12 cellular contexts compared by ENCODE assay signal in genomic region chr10:12807096-12807755, GRCh38.
"Had no signal": no experiment of that assay in that cellular context is flagged by ENCODE, and none has a peak within 500 bp of the region (broad histone marks: within the 10 kb centered on the region; RNA-seq: fewer than 3 reads in every experiment).

No MANE protein-coding gene starts in this region.

- DNase-seq: activated CD4-positive, alpha-beta T cell treated with anti-CD3 and anti-CD28 coated beads, Interleukin-2, amount 50 U/mL, for 1 hour; activated effector memory CD4-positive, alpha-beta T cell treated with Interleukin-2 at 50 U/mL for 16 hours; cerebellar nuclear complex; endodermal cell; erythroblast; mammary epithelial cell; ovary; T-helper 17 cell had no signal

- H3K27me3 Mint-ChIP-seq: activated naive CD4-positive, alpha-beta T cell treated with anti-CD3 and anti-CD28 coated beads, Interleukin-2, amount 50 U/mL, for 24 hours; natural killer cell treated with Interleukin-12 subunit alpha and Interleukin-12 subunit beta and Interleukin-15 and Interleukin-18, amount 100 ng/mL, for 72 hours; T-helper 17 cell had no signal

- H3K36me3 Mint-ChIP-seq: natural killer cell treated with Interleukin-12 subunit alpha and Interleukin-12 subunit beta and Interleukin-15 and Interleukin-18, amount 100 ng/mL, for 72 hours had no signal

- H3K9me3 Mint-ChIP-seq: activated naive CD4-positive, alpha-beta T cell treated with anti-CD3 and anti-CD28 coated beads, Interleukin-2, amount 50 U/mL, for 24 hours; endodermal cell; natural killer cell treated with Interleukin-12 subunit alpha and Interleukin-12 subunit beta and Interleukin-15 and Interleukin-18, amount 100 ng/mL, for 72 hours had no signal

- H3K27ac ChIP-seq: ovary, thyroid gland had no signal

- H3K4me1 Mint-ChIP-seq: activated naive CD4-positive, alpha-beta T cell treated with anti-CD3 and anti-CD28 coated beads, Interleukin-2, amount 50 U/mL, for 24 hours had no signal

- H3K4me3 ChIP-seq: ovary, thyroid gland had no signal

- H3K9me3 ChIP-seq: ovary, thyroid gland had no signal

- H3K27me3 ChIP-seq: ovary, thyroid gland had no signal

- H3K36me3 ChIP-seq: ovary, thyroid gland had no signal

- H3K4me3 Mint-ChIP-seq: activated naive CD4-positive, alpha-beta T cell treated with anti-CD3 and anti-CD28 coated beads, Interleukin-2, amount 50 U/mL, for 24 hours; endodermal cell; natural killer cell treated with Interleukin-12 subunit alpha and Interleukin-12 subunit beta and Interleukin-15 and Interleukin-18, amount 100 ng/mL, for 72 hours; T-helper 17 cell had no signal

- H3K27ac Mint-ChIP-seq: activated naive CD4-positive, alpha-beta T cell treated with anti-CD3 and anti-CD28 coated beads, Interleukin-2, amount 50 U/mL, for 24 hours; endodermal cell; natural killer cell treated with Interleukin-12 subunit alpha and Interleukin-12 subunit beta and Interleukin-15 and Interleukin-18, amount 100 ng/mL, for 72 hours had no signal

- ATAC-seq: left lobe of liver, T-helper 17 cell had no signal
